ENCODE assay signal across 1 cellular context in the genomic region with DNA sequence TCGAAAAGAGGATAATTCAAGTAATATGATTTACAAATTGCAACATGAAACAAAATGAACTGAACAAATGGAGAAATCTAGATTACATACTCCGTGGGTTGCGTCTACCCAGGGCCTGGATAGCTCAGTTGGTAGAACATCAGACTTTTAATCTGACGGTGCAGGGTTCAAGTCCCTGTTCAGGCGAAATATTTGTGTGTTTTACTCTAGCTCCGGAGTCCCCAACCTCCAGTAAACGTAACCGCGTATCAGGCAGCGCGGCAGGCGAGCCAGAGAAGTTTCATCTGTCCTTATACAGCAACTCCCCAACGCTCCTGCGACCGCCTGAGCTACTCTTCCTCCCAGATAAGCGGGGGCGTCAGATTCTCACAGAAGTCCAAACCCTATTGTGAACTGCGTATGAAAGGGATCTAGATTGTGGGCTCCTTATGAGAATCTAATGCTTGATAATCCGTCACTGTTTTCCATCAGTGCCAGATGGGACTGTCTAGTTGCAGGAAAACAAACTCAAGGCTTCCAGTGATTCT.
TF ChIP-seq lines count a peak whose summit lies in the region.

No MANE protein-coding gene starts in this region.

TF ChIP-seq in K562, 482 proteins besides CTCF, POLR2A, EP300 and RAD21 (continued from another document and continues in another):
- TF ChIP-seq, protein P1, sequence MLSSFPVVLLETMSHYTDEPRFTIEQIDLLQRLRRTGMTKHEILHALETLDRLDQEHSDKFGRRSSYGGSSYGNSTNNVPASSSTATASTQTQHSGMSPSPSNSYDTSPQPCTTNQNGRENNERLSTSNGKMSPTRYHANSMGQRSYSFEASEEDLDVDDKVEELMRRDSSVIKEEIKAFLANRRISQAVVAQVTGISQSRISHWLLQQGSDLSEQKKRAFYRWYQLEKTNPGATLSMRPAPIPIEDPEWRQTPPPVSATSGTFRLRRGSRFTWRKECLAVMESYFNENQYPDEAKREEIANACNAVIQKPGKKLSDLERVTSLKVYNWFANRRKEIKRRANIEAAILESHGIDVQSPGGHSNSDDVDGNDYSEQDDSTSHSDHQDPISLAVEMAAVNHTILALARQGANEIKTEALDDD (IDR thresholded peaks at IDR 0.05) = peak; percentile 89
- TF ChIP-seq, protein P2, sequence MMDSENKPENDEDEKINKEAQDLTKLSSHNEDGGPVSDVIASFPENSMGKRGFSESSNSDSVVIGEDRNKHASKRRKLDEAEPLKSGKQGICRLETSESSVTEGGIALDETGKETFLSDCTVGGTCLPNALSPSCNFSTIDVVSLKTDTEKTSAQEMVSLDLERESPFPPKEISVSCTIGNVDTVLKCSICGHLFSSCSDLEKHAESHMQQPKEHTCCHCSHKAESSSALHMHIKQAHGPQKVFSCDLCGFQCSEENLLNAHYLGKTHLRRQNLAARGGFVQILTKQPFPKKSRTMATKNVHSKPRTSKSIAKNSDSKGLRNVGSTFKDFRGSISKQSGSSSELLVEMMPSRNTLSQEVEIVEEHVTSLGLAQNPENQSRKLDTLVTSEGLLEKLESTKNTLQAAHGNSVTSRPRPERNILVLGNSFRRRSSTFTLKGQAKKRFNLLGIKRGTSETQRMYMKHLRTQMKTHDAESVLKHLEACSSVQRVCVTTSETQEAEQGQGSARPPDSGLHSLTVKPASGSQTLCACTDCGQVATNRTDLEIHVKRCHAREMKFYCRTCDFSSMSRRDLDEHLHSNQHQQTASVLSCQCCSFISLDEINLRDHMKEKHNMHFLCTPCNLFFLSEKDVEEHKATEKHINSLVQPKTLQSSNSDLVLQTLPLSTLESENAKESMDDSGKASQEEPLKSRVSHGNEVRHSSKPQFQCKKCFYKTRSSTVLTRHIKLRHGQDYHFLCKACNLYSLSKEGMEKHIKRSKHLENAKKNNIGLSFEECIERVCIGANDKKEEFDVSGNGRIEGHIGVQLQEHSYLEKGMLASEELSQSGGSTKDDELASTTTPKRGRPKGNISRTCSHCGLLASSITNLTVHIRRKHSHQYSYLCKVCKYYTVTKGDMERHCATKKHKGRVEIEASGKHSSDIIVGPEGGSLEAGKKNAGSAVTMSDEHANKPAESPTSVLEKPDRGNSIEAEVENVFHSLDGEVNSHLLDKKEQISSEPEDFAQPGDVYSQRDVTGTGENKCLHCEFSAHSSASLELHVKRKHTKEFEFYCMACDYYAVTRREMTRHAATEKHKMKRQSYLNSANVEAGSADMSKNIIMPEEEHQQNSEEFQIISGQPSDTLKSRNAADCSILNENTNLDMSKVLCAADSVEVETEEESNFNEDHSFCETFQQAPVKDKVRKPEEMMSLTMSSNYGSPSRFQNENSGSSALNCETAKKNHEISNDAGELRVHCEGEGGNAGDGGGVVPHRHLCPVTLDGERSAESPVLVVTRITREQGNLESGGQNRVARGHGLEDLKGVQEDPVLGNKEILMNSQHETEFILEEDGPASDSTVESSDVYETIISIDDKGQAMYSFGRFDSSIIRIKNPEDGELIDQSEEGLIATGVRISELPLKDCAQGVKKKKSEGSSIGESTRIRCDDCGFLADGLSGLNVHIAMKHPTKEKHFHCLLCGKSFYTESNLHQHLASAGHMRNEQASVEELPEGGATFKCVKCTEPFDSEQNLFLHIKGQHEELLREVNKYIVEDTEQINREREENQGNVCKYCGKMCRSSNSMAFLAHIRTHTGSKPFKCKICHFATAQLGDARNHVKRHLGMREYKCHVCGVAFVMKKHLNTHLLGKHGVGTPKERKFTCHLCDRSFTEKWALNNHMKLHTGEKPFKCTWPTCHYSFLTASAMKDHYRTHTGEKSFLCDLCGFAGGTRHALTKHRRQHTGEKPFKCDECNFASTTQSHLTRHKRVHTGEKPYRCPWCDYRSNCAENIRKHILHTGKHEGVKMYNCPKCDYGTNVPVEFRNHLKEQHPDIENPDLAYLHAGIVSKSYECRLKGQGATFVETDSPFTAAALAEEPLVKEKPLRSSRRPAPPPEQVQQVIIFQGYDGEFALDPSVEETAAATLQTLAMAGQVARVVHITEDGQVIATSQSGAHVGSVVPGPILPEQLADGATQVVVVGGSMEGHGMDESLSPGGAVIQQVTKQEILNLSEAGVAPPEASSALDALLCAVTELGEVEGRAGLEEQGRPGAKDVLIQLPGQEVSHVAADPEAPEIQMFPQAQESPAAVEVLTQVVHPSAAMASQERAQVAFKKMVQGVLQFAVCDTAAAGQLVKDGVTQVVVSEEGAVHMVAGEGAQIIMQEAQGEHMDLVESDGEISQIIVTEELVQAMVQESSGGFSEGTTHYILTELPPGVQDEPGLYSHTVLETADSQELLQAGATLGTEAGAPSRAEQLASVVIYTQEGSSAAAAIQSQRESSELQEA (IDR thresholded peaks at IDR 0.05; ENCODE audit: low read depth) = peak; percentile 77
- TF ChIP-seq, protein P3, sequence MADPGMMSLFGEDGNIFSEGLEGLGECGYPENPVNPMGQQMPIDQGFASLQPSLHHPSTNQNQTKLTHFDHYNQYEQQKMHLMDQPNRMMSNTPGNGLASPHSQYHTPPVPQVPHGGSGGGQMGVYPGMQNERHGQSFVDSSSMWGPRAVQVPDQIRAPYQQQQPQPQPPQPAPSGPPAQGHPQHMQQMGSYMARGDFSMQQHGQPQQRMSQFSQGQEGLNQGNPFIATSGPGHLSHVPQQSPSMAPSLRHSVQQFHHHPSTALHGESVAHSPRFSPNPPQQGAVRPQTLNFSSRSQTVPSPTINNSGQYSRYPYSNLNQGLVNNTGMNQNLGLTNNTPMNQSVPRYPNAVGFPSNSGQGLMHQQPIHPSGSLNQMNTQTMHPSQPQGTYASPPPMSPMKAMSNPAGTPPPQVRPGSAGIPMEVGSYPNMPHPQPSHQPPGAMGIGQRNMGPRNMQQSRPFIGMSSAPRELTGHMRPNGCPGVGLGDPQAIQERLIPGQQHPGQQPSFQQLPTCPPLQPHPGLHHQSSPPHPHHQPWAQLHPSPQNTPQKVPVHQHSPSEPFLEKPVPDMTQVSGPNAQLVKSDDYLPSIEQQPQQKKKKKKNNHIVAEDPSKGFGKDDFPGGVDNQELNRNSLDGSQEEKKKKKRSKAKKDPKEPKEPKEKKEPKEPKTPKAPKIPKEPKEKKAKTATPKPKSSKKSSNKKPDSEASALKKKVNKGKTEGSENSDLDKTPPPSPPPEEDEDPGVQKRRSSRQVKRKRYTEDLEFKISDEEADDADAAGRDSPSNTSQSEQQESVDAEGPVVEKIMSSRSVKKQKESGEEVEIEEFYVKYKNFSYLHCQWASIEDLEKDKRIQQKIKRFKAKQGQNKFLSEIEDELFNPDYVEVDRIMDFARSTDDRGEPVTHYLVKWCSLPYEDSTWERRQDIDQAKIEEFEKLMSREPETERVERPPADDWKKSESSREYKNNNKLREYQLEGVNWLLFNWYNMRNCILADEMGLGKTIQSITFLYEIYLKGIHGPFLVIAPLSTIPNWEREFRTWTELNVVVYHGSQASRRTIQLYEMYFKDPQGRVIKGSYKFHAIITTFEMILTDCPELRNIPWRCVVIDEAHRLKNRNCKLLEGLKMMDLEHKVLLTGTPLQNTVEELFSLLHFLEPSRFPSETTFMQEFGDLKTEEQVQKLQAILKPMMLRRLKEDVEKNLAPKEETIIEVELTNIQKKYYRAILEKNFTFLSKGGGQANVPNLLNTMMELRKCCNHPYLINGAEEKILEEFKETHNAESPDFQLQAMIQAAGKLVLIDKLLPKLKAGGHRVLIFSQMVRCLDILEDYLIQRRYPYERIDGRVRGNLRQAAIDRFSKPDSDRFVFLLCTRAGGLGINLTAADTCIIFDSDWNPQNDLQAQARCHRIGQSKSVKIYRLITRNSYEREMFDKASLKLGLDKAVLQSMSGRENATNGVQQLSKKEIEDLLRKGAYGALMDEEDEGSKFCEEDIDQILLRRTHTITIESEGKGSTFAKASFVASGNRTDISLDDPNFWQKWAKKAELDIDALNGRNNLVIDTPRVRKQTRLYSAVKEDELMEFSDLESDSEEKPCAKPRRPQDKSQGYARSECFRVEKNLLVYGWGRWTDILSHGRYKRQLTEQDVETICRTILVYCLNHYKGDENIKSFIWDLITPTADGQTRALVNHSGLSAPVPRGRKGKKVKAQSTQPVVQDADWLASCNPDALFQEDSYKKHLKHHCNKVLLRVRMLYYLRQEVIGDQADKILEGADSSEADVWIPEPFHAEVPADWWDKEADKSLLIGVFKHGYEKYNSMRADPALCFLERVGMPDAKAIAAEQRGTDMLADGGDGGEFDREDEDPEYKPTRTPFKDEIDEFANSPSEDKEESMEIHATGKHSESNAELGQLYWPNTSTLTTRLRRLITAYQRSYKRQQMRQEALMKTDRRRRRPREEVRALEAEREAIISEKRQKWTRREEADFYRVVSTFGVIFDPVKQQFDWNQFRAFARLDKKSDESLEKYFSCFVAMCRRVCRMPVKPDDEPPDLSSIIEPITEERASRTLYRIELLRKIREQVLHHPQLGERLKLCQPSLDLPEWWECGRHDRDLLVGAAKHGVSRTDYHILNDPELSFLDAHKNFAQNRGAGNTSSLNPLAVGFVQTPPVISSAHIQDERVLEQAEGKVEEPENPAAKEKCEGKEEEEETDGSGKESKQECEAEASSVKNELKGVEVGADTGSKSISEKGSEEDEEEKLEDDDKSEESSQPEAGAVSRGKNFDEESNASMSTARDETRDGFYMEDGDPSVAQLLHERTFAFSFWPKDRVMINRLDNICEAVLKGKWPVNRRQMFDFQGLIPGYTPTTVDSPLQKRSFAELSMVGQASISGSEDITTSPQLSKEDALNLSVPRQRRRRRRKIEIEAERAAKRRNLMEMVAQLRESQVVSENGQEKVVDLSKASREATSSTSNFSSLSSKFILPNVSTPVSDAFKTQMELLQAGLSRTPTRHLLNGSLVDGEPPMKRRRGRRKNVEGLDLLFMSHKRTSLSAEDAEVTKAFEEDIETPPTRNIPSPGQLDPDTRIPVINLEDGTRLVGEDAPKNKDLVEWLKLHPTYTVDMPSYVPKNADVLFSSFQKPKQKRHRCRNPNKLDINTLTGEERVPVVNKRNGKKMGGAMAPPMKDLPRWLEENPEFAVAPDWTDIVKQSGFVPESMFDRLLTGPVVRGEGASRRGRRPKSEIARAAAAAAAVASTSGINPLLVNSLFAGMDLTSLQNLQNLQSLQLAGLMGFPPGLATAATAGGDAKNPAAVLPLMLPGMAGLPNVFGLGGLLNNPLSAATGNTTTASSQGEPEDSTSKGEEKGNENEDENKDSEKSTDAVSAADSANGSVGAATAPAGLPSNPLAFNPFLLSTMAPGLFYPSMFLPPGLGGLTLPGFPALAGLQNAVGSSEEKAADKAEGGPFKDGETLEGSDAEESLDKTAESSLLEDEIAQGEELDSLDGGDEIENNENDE (IDR thresholded peaks at IDR 0.05; ENCODE audit: low read depth, low read length) = no peak
- no peak for TF ChIP-seq NONO (IDR thresholded peaks at IDR 0.05; ENCODE audit: low read depth in 2 of 2, low read length in 1 of 2)
- TF ChIP-seq ZNF586 (CRISPR knock-in tag; conservative IDR thresholded peaks at IDR 0.05) = no peak
- TF ChIP-seq, protein P4, sequence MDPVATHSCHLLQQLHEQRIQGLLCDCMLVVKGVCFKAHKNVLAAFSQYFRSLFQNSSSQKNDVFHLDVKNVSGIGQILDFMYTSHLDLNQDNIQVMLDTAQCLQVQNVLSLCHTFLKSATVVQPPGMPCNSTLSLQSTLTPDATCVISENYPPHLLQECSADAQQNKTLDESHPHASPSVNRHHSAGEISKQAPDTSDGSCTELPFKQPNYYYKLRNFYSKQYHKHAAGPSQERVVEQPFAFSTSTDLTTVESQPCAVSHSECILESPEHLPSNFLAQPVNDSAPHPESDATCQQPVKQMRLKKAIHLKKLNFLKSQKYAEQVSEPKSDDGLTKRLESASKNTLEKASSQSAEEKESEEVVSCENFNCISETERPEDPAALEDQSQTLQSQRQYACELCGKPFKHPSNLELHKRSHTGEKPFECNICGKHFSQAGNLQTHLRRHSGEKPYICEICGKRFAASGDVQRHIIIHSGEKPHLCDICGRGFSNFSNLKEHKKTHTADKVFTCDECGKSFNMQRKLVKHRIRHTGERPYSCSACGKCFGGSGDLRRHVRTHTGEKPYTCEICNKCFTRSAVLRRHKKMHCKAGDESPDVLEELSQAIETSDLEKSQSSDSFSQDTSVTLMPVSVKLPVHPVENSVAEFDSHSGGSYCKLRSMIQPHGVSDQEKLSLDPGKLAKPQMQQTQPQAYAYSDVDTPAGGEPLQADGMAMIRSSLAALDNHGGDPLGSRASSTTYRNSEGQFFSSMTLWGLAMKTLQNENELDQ (CRISPR knock-in tag; IDR thresholded peaks at IDR 0.05; ENCODE audit: borderline replicate concordance) = no peak
- no peak; the same call in 1 of the 2 replicates for TF ChIP-seq MYBL2 (IDR thresholded peaks at IDR 0.05; ENCODE audit: low read depth)
- no peak for TF ChIP-seq MYBL2 (CRISPR knock-in tag; IDR thresholded peaks at IDR 0.05; ENCODE audit: borderline replicate concordance)
- no peak for TF ChIP-seq IFI16 (CRISPR knock-in tag; IDR thresholded peaks at IDR 0.05)
- TF ChIP-seq CREB1 (IDR thresholded peaks at IDR 0.05) = peak; percentile 66
- TF ChIP-seq CREB1 (CRISPR knock-in tag; IDR thresholded peaks at IDR 0.05) = peak; percentile 75; the same call in 1 of the 2 replicates
- TF ChIP-seq TCF7 (IDR thresholded peaks at IDR 0.05; ENCODE audit: borderline replicate concordance) = no peak
- no peak; the same call in 1 of the 2 replicates for TF ChIP-seq ZNF212 (CRISPR knock-in tag; IDR thresholded peaks at IDR 0.05)
- TF ChIP-seq ZNF282 (CRISPR knock-in tag; IDR thresholded peaks at IDR 0.05) = no peak
- TF ChIP-seq RFX5 (IDR thresholded peaks at IDR 0.05; ENCODE audit: low read depth, low read length) = peak; percentile 74; the same call in 1 of the 2 replicates
- no peak for TF ChIP-seq TSC22D4 (tag; IDR thresholded peaks at IDR 0.05)
- TF ChIP-seq STAT5A (IDR thresholded peaks at IDR 0.05; ENCODE audit: borderline replicate concordance, low read length) = peak; percentile 73
- TF ChIP-seq POU5F1 (IDR thresholded peaks at IDR 0.05; ENCODE audit: borderline replicate concordance, low read depth, low read length, partially characterized antibody) = no peak
- no peak for TF ChIP-seq ZNF23 (CRISPR knock-in tag; IDR thresholded peaks at IDR 0.05)
- TF ChIP-seq NR2F6 (CRISPR knock-in tag; IDR thresholded peaks at IDR 0.05) = no peak
- TF ChIP-seq POLR2AphosphoS2 (IDR thresholded peaks at IDR 0.05; ENCODE audit: low read length) = no peak
- no peak for TF ChIP-seq RBM14 (IDR thresholded peaks at IDR 0.05; ENCODE audit: borderline replicate concordance, insufficient read depth, low read depth, low read length)
- peak; percentile 96 for TF ChIP-seq NBN (IDR thresholded peaks at IDR 0.05; ENCODE audit: low read depth)
- no peak for TF ChIP-seq RBM15 (IDR thresholded peaks at IDR 0.05; ENCODE audit: insufficient read depth, low read length)
- TF ChIP-seq TRIM24 (IDR thresholded peaks at IDR 0.05) = peak in 1 of 2 experiments; percentile 78; a peak in 2 of 4 replicates
- TF ChIP-seq KLF1 (tag; IDR thresholded peaks at IDR 0.05) = no peak
- no peak for TF ChIP-seq ZZZ3 (IDR thresholded peaks at IDR 0.05)
- TF ChIP-seq, protein P5, sequence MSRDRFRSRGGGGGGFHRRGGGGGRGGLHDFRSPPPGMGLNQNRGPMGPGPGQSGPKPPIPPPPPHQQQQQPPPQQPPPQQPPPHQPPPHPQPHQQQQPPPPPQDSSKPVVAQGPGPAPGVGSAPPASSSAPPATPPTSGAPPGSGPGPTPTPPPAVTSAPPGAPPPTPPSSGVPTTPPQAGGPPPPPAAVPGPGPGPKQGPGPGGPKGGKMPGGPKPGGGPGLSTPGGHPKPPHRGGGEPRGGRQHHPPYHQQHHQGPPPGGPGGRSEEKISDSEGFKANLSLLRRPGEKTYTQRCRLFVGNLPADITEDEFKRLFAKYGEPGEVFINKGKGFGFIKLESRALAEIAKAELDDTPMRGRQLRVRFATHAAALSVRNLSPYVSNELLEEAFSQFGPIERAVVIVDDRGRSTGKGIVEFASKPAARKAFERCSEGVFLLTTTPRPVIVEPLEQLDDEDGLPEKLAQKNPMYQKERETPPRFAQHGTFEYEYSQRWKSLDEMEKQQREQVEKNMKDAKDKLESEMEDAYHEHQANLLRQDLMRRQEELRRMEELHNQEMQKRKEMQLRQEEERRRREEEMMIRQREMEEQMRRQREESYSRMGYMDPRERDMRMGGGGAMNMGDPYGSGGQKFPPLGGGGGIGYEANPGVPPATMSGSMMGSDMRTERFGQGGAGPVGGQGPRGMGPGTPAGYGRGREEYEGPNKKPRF (IDR thresholded peaks at IDR 0.05; ENCODE audit: low read depth, low read length) = no peak
- TF ChIP-seq RBBP5 (IDR thresholded peaks at IDR 0.05; ENCODE audit: borderline replicate concordance, insufficient read depth, low read length, poor library complexity, severe bottlenecking) = peak; percentile 76
- no peak for TF ChIP-seq ZNF436 (CRISPR knock-in tag; IDR thresholded peaks at IDR 0.05)
